In the genomic region with DNA sequence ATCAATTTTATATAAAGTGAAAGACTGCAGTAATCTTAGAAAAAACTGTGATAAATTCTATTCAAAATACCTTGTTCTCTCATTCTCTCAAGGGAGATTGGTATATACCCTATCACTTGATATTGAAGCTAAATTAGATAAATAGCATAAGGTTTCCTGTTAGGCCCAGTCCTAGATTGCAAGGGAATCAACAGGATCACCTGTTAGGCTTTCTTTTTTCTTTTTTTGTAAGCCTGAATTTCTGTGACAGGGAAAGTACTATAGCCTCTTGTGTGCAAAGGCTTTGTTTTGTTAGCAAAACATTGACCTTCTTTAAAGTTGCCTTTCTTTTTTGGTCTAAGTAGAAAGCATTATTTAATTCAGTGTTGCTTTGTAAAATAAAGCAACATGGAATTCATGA, we compare ENCODE assay signal across 13 cellular contexts.
A peak's percentile ranks its signal among the peaks of the same experiment; 100 is the strongest.
DNase-seq lines count a peak whose midpoint lies in the region; ATAC-seq and TF ChIP-seq lines count a peak whose summit lies in the region.
"Had no signal": no experiment of that assay in that cellular context is flagged by ENCODE, and none has a peak within 500 bp of the region (broad histone marks: within the 10 kb centered on the region; RNA-seq: fewer than 3 reads in every experiment).

No MANE protein-coding gene starts in this region.

- no peaks in the 10 kb centered on the region for H3K9me3 Mint-ChIP-seq in CD4-positive, alpha-beta T cell
- no peaks in the 10 kb centered on the region for H3K9me3 Mint-ChIP-seq in natural killer cell treated with Interleukin-12 subunit alpha and Interleukin-12 subunit beta and Interleukin-15 and Interleukin-18, amount 100 ng/mL, for 72 hours

- peaks cover 86% of the 10 kb centered on the region for H3K4me1 Mint-ChIP-seq in CD4-positive, alpha-beta T cell (ENCODE audit: low read depth)
- H3K4me1 Mint-ChIP-seq in natural killer cell treated with Interleukin-12 subunit alpha and Interleukin-12 subunit beta and Interleukin-15 and Interleukin-18, amount 100 ng/mL, for 72 hours (ENCODE audit: low read depth in 2 of 2): peaks cover 52 to 58% of the 10 kb centered on the region in 2 donors

- H3K36me3 ChIP-seq in SK-N-MC (ENCODE audit: insufficient read depth, low read length): no peaks in the 10 kb centered on the region

- H3K9ac ChIP-seq in SK-N-MC (ENCODE audit: insufficient read length): peak overlapping the region; percentile 22

- POLR2A ChIA-PET in CD4-positive, alpha-beta T cell (lab: Charles Lee): interaction anchor here (0.7 kb wide), 1 partner anchor 15 kb away, joined by 3 read pairs; no protein-coding TSS in a partner anchor

- H3K27ac Mint-ChIP-seq in CD4-positive, alpha-beta T cell: peak overlapping the region; percentile 70
- H3K27ac Mint-ChIP-seq in natural killer cell treated with Interleukin-12 subunit alpha and Interleukin-12 subunit beta and Interleukin-15 and Interleukin-18, amount 100 ng/mL, for 72 hours: peak overlapping the region; percentile 21 to 59

- no peaks in the 10 kb centered on the region for H3K27me3 Mint-ChIP-seq in CD4-positive, alpha-beta T cell
- no peaks in the 10 kb centered on the region for H3K27me3 Mint-ChIP-seq in natural killer cell treated with Interleukin-12 subunit alpha and Interleukin-12 subunit beta and Interleukin-15 and Interleukin-18, amount 100 ng/mL, for 72 hours

- no peak overlapping the region for H3K4me3 ChIP-seq in HL-60 (replicated peaks; ENCODE audit: insufficient read depth, low read length)
- peak overlapping the region; percentile 68 for H3K4me3 ChIP-seq in SK-N-MC

- no peak overlapping the region for H3K4me3 Mint-ChIP-seq in CD4-positive, alpha-beta T cell
- no peak overlapping the region for H3K4me3 Mint-ChIP-seq in natural killer cell treated with Interleukin-12 subunit alpha and Interleukin-12 subunit beta and Interleukin-15 and Interleukin-18, amount 100 ng/mL, for 72 hours

- H3K27me3 ChIP-seq in CD4-positive, alpha-beta T cell (ENCODE audit: control insufficient read depth, insufficient read depth, low read length): no peaks in the 10 kb centered on the region
- no peaks in the 10 kb centered on the region for H3K27me3 ChIP-seq in HL-60 (ENCODE audit: insufficient read depth, poor library complexity, severe bottlenecking)

- intact Hi-C loops in CD4-positive, alpha-beta T cell (cut with DNase I, micrococcal nuclease): no loop called here

- no peak for DNase-seq in CD4-positive, alpha-beta T cell
- DNase-seq in HL-60 (ENCODE audit: low read depth in 1 of 2, low spot score in 1 of 2): no peak
- no peak for DNase-seq in SK-N-MC (ENCODE audit: low read depth, low spot score)
- no peak for DNase-seq in natural killer cell treated with Interleukin-12 subunit alpha and Interleukin-12 subunit beta and Interleukin-15 and Interleukin-18, amount 100 ng/mL, for 72 hours (ENCODE audit: low spot score)
- no peak for DNase-seq in hippocampal formation (lab: John Stamatoyannopoulos, UW)
- no peak for DNase-seq in HPDE6-E6E7 (ENCODE audit: extremely low spot score)
- DNase-seq: C1 segment of cervical spinal cord, COR-L47, NCI-H187 treated with DMSO at 0.1 percent for 48 hours, NCI-H2171, NCI-H446 treated with DMSO at 0.1 percent for 48 hours, PC-3 had no signal

- H3K27ac ChIP-seq in CD4-positive, alpha-beta T cell (ENCODE audit: low read depth, low read length): no peak overlapping the region
- peak overlapping the region; percentile 96 for H3K27ac ChIP-seq in HL-60 (replicated peaks)
- peak overlapping the region; percentile 89 for H3K27ac ChIP-seq in SK-N-MC

- no peak for ATAC-seq in CD4-positive, alpha-beta T cell (ENCODE audit: poor library complexity)
- ATAC-seq in natural killer cell treated with Interleukin-12 subunit alpha and Interleukin-12 subunit beta and Interleukin-15 and Interleukin-18, amount 100 ng/mL, for 72 hours: no peak
- ATAC-seq in HG03039 (IDR thresholded peaks at IDR 0.05; ENCODE audit: unreplicated experiment): no peak
- ATAC-seq: PC-3 had no signal

- CTCF ChIA-PET in CD4-positive, alpha-beta T cell (lab: Charles Lee): interaction anchor here (1.5 kb wide), 1 partner anchor 30 kb away, joined by 5 read pairs; a partner anchor contains a TSS

- no peaks in the 10 kb centered on the region for H3K9me3 ChIP-seq in CD4-positive, alpha-beta T cell (ENCODE audit: control insufficient read depth, low read length)
- H3K9me3 ChIP-seq in SK-N-MC (ENCODE audit: low read depth, low read length): no peaks in the 10 kb centered on the region

- H3K36me3 Mint-ChIP-seq in CD4-positive, alpha-beta T cell (ENCODE audit: low read depth): peaks cover 12% of the 10 kb centered on the region
- no peaks in the 10 kb centered on the region for H3K36me3 Mint-ChIP-seq in natural killer cell treated with Interleukin-12 subunit alpha and Interleukin-12 subunit beta and Interleukin-15 and Interleukin-18, amount 100 ng/mL, for 72 hours

- no peak for TF ChIP-seq CTCF in CD4-positive, alpha-beta T cell (IDR thresholded peaks at IDR 0.05)
- TF ChIP-seq CTCF in HL-60 (IDR thresholded peaks at IDR 0.05; ENCODE audit: insufficient read depth, low read length): no peak
